Comparison of ENCODE assay signal across 1 cellular context in genomic region chr22:37486224-37486845, GRCh38.
A peak's percentile ranks its signal among the peaks of the same experiment; 100 is the strongest.
TF ChIP-seq lines count a peak whose summit lies in the region.

TSS of gene MFNG (minus strand) at chr22:37486384. CDS start at chr22:37486177, 207 bp downstream.

TF ChIP-seq in HepG2, 621 proteins besides CTCF, POLR2A, EP300 and RAD21 (continued from another document and continues in another):
- TF ChIP-seq RBFOX2 (IDR thresholded peaks at IDR 0.05; ENCODE audit: low read depth, low read length) = 0 out of 2 replicates have a peak, but pooled peaks have one; percentile 34
- TF ChIP-seq AGO1 (IDR thresholded peaks at IDR 0.05; ENCODE audit: low read depth, low read length, poor library complexity, severe bottlenecking) = peak; percentile 59
- TF ChIP-seq NR2F1 (CRISPR knock-in tag; IDR thresholded peaks at IDR 0.05) = peak in 1 of 2 experiments; percentile 44; a peak in 3 of 4 replicates
- no peak for TF ChIP-seq ZNF576 (CRISPR knock-in tag; IDR thresholded peaks at IDR 0.05)
- no peak for TF ChIP-seq BCL6 (CRISPR knock-in tag; IDR thresholded peaks at IDR 0.05)
- TF ChIP-seq ZKSCAN8 (CRISPR knock-in tag; IDR thresholded peaks at IDR 0.05; ENCODE audit: borderline replicate concordance) = peak; percentile 38; the same call in 1 of the 2 replicates
- TF ChIP-seq RELA (CRISPR knock-in tag; IDR thresholded peaks at IDR 0.05) = no peak
- 0 out of 2 replicates have a peak, but pooled peaks have one; percentile 54 for TF ChIP-seq KDM1A (CRISPR knock-in tag; IDR thresholded peaks at IDR 0.05)
- TF ChIP-seq HNRNPLL (IDR thresholded peaks at IDR 0.05; ENCODE audit: low read depth, low read length, poor library complexity, severe bottlenecking) = peak; percentile 23
- peak; percentile 82 for TF ChIP-seq ZNF296 (CRISPR knock-in tag; conservative IDR thresholded peaks at IDR 0.05)
- TF ChIP-seq RXRA (CRISPR knock-in tag; IDR thresholded peaks at IDR 0.05) = peak; percentile 32; the same call in 1 of the 2 replicates
- TF ChIP-seq ZNF274 (CRISPR knock-in tag; IDR thresholded peaks at IDR 0.05) = 0 out of 2 replicates have a peak, but pooled peaks have one; percentile 18
- peak; percentile 57 for TF ChIP-seq TAF15 (IDR thresholded peaks at IDR 0.05; ENCODE audit: low read depth, low read length, poor library complexity, severe bottlenecking)
- peak; percentile 76; the same call in 1 of the 2 replicates for TF ChIP-seq HNRNPL (IDR thresholded peaks at IDR 0.05; ENCODE audit: low read depth, low read length)
- no peak for TF ChIP-seq ZNF841 (CRISPR knock-in tag; IDR thresholded peaks at IDR 0.05; ENCODE audit: borderline replicate concordance)
- no peak for TF ChIP-seq RFX1 (IDR thresholded peaks at IDR 0.05)
- peak; percentile 68 for TF ChIP-seq ZNF263 (CRISPR knock-in tag; IDR thresholded peaks at IDR 0.05)
- no peak for TF ChIP-seq SOX13 (IDR thresholded peaks at IDR 0.05)
- peak in 1 of 2 experiments; percentile 7; a peak in 1 of 4 replicates for TF ChIP-seq SOX13 (CRISPR knock-in tag; conservative IDR thresholded peaks at IDR 0.05 in 1 of 2, IDR thresholded peaks at IDR 0.05 in 1 of 2)
- TF ChIP-seq NKX3-1 (CRISPR knock-in tag; IDR thresholded peaks at IDR 0.05) = no peak
- no peak for TF ChIP-seq ARNTL (CRISPR knock-in tag; IDR thresholded peaks at IDR 0.05)
- peak; percentile 56 for TF ChIP-seq ETV5 (CRISPR knock-in tag; IDR thresholded peaks at IDR 0.05; ENCODE audit: borderline replicate concordance)
- TF ChIP-seq NR2F6 (IDR thresholded peaks at IDR 0.05) = peak; percentile 89
- peak; percentile 88 for TF ChIP-seq NR2F6 (CRISPR knock-in tag; IDR thresholded peaks at IDR 0.05)
- TF ChIP-seq HDAC1 (CRISPR knock-in tag; IDR thresholded peaks at IDR 0.05) = peak; percentile 27; the same call in 1 of the 2 replicates
- no peak for TF ChIP-seq ZNF704 (CRISPR knock-in tag; IDR thresholded peaks at IDR 0.05; ENCODE audit: borderline replicate concordance)
- TF ChIP-seq NCOR1 (IDR thresholded peaks at IDR 0.05; ENCODE audit: borderline replicate concordance, low read length) = no peak
- TF ChIP-seq ZNF18 (CRISPR knock-in tag; IDR thresholded peaks at IDR 0.05; ENCODE audit: insufficient replicate concordance) = peak; percentile 27
- TF ChIP-seq RARA (CRISPR knock-in tag; IDR thresholded peaks at IDR 0.05) = peak; percentile 32; the same call in 1 of the 2 replicates
- TF ChIP-seq ARID4A (CRISPR knock-in tag; IDR thresholded peaks at IDR 0.05; ENCODE audit: borderline replicate concordance) = peak; percentile 50; the same call in 1 of the 2 replicates
- 0 out of 2 replicates have a peak, but pooled peaks have one; percentile 31 for TF ChIP-seq IRF2 (CRISPR knock-in tag; IDR thresholded peaks at IDR 0.05)
- 0 out of 2 replicates have a peak, but pooled peaks have one; percentile 35 for TF ChIP-seq ZIK1 (CRISPR knock-in tag; IDR thresholded peaks at IDR 0.05; ENCODE audit: borderline replicate concordance, low read depth)
- TF ChIP-seq HIVEP1 (CRISPR knock-in tag; IDR thresholded peaks at IDR 0.05) = 0 out of 2 replicates have a peak, but pooled peaks have one; percentile 10
- TF ChIP-seq SALL1 (CRISPR knock-in tag; IDR thresholded peaks at IDR 0.05) = 0 out of 2 replicates have a peak, but pooled peaks have one; percentile 9
- TF ChIP-seq NCOA2 (CRISPR knock-in tag; IDR thresholded peaks at IDR 0.05) = 0 out of 2 replicates have a peak, but pooled peaks have one; percentile 24
- TF ChIP-seq ZNF329 (CRISPR knock-in tag; IDR thresholded peaks at IDR 0.05; ENCODE audit: low read depth) = no peak
- TF ChIP-seq ZSCAN30 (CRISPR knock-in tag; IDR thresholded peaks at IDR 0.05) = no peak
- TF ChIP-seq AGO2 (optimal IDR thresholded peaks at IDR 0.05; ENCODE audit: low read depth, low read length) = peak; percentile 56
- TF ChIP-seq PATZ1 (CRISPR knock-in tag; IDR thresholded peaks at IDR 0.05) = no peak; the same call in 1 of the 2 replicates
- no peak for TF ChIP-seq SMAD9 (CRISPR knock-in tag; IDR thresholded peaks at IDR 0.05)
- no peak for TF ChIP-seq SOX5 (CRISPR knock-in tag; IDR thresholded peaks at IDR 0.05; ENCODE audit: borderline replicate concordance)
- peak; percentile 96 for TF ChIP-seq TEAD3 (CRISPR knock-in tag; optimal IDR thresholded peaks at IDR 0.05; ENCODE audit: borderline replicate concordance)
- TF ChIP-seq SP5 (CRISPR knock-in tag; IDR thresholded peaks at IDR 0.05; ENCODE audit: borderline replicate concordance, low read depth) = peak; percentile 71; the same call in 1 of the 2 replicates
- TF ChIP-seq ZNF20 (CRISPR knock-in tag; IDR thresholded peaks at IDR 0.05) = no peak
- TF ChIP-seq RXRB (CRISPR knock-in tag; IDR thresholded peaks at IDR 0.05; ENCODE audit: borderline replicate concordance) = peak; percentile 11; the same call in 1 of the 2 replicates
- peak; percentile 68; the same call in 1 of the 2 replicates for TF ChIP-seq MTF2 (CRISPR knock-in tag; IDR thresholded peaks at IDR 0.05; ENCODE audit: borderline replicate concordance)
- TF ChIP-seq TCF7 (IDR thresholded peaks at IDR 0.05; ENCODE audit: low read depth) = peak; percentile 70
- TF ChIP-seq SSRP1 (CRISPR knock-in tag; IDR thresholded peaks at IDR 0.05) = 0 out of 2 replicates have a peak, but pooled peaks have one; percentile 31
- no peak for TF ChIP-seq HES4 (CRISPR knock-in tag; IDR thresholded peaks at IDR 0.05; ENCODE audit: borderline replicate concordance)
- 0 out of 2 replicates have a peak, but pooled peaks have one; percentile 35 for TF ChIP-seq FOXO4 (CRISPR knock-in tag; conservative IDR thresholded peaks at IDR 0.05)
- peak; percentile 33; the same call in 1 of the 2 replicates for TF ChIP-seq PITX1 (CRISPR knock-in tag; IDR thresholded peaks at IDR 0.05)
- no peak for TF ChIP-seq ASH2L (IDR thresholded peaks at IDR 0.05; ENCODE audit: insufficient read length, low read depth, low read length)
- peak; percentile 59; the same call in 1 of the 2 replicates for TF ChIP-seq TFAP4 (IDR thresholded peaks at IDR 0.05; ENCODE audit: borderline replicate concordance, low read depth)
- no peak for TF ChIP-seq PAX8 (CRISPR knock-in tag; IDR thresholded peaks at IDR 0.05; ENCODE audit: borderline replicate concordance)
- TF ChIP-seq NCOA5 (CRISPR knock-in tag; IDR thresholded peaks at IDR 0.05) = no peak
- no peak for TF ChIP-seq ZNF605 (CRISPR knock-in tag; IDR thresholded peaks at IDR 0.05)
- peak; percentile 42; the same call in 1 of the 2 replicates for TF ChIP-seq ERF (CRISPR knock-in tag; IDR thresholded peaks at IDR 0.05)
- TF ChIP-seq NFE2 (CRISPR knock-in tag; IDR thresholded peaks at IDR 0.05) = no peak
- TF ChIP-seq POLR2G (IDR thresholded peaks at IDR 0.05; ENCODE audit: low read depth, low read length) = 0 out of 2 replicates have a peak, but pooled peaks have one; percentile 36
- no peak for TF ChIP-seq THYN1 (CRISPR knock-in tag; IDR thresholded peaks at IDR 0.05; ENCODE audit: borderline replicate concordance, low read depth)
- TF ChIP-seq ZXDC (CRISPR knock-in tag; IDR thresholded peaks at IDR 0.05) = 0 out of 2 replicates have a peak, but pooled peaks have one; percentile 54
